ENCODE assay signal across 7 cellular contexts in genomic region chr1:118988186-118989005, GRCh38. TPM values are rescaled to one million over a fixed set of nuclear protein-coding genes. Genes with fewer than 3 reads are reported as not detected.
DNase-seq lines count a peak whose midpoint lies in the region; ATAC-seq, FAIRE-seq and TF ChIP-seq lines count a peak whose summit lies in the region.

Gene TBX15, minus strand, starts transcription at chr1:118988343. Its CDS starts 548 bp downstream, at chr1:118987795.

- H3K4me3 ChIP-seq in right lobe of liver: peak within 1 kb of the TSS in 2 of 3 donors; percentile 3 to 7

- H3K36me3 ChIP-seq in right lobe of liver: no peaks in the 10 kb centered on the region

- peaks cover 9% of the 10 kb centered on the region for H3K36me3 Mint-ChIP-seq in central memory CD8-positive, alpha-beta T cell (ENCODE audit: insufficient read depth)

- peaks cover 35 to 80% of the 10 kb centered on the region in 2 donors for H3K27me3 ChIP-seq in right lobe of liver

- ATAC-seq in central memory CD8-positive, alpha-beta T cell (replicated peaks; ENCODE audit: extremely low read depth, poor library complexity, severe bottlenecking): no peak
- ATAC-seq in right lobe of liver (no peak), HG02938 (IDR thresholded peaks at IDR 0.05; ENCODE audit: unreplicated experiment) (no peak)

- H3K9me3 ChIP-seq in right lobe of liver: peaks cover 0 to 3% (median 0%) of the 10 kb centered on the region in 4 donors

- H3K4me1 Mint-ChIP-seq in central memory CD8-positive, alpha-beta T cell: no peaks in the 10 kb centered on the region

- 14% methylated on average over 24 of the region's 31 CpGs for WGBS in right lobe of liver (ENCODE audit: insufficient coverage, low coverage, low lambda C conversion rate, missing lambda C conversion rate)

- H3K27ac ChIP-seq in right lobe of liver: no peak within 1 kb of the TSS

- TF ChIP-seq POLR2A in right lobe of liver (IDR thresholded peaks at IDR 0.05): no peak

- TF ChIP-seq CTCF in right lobe of liver (IDR thresholded peaks at IDR 0.05): no peak

- no peak for FAIRE-seq in frontal cortex (lab: Jason Lieb, UNC)

- peaks cover 96% of the 10 kb centered on the region for H3K27me3 Mint-ChIP-seq in central memory CD8-positive, alpha-beta T cell

- no peaks in the 10 kb centered on the region for H3K9me3 Mint-ChIP-seq in central memory CD8-positive, alpha-beta T cell

- H3K27ac Mint-ChIP-seq in central memory CD8-positive, alpha-beta T cell (ENCODE audit: low read depth): no peak within 1 kb of the TSS

- DNase-seq in LHCN-M2 (ENCODE audit: low read depth) (no peak), right lobe of liver (no peak), stromal cell of bone marrow (ENCODE audit: low read depth) (peak; percentile 57), frontal cortex (ENCODE audit: low spot score in 2 of 2) (no peak), GF-D8 (lab: John Stamatoyannopoulos, UW) (no peak)
- no peak for DNase-seq in central memory CD8-positive, alpha-beta T cell (ENCODE audit: low spot score in 2 of 2)

- peaks cover 0 to 24% (median 0%) of the 10 kb centered on the region in 4 donors for H3K4me1 ChIP-seq in right lobe of liver

- intact Hi-C loops in right lobe of liver (cut with DNase I): no loop called here

- peak within 1 kb of the TSS; percentile 51 for H3K4me3 Mint-ChIP-seq in central memory CD8-positive, alpha-beta T cell

RNA-seq across cellular contexts. Expression of gene TBX15, which starts in this region (rescaled TPM):
- total RNA-seq in LHCN-M2 (2014; rRNA removed) (14.1 and 20.9 TPM in 2 replicates), right lobe of liver (10 to 100 TPM in 5 of 6 experiments, under 1 TPM in 1; 0.29 to 56.5 (median 16.5) TPM), frontal cortex (0.82 TPM)
- 6.2 TPM for polyA plus RNA-seq in LHCN-M2 (2012)
